8 cellular contexts compared by ENCODE assay signal in genomic region chr19:38417544-38418506, GRCh38. TPM values are rescaled to one million over a fixed set of nuclear protein-coding genes. Genes with fewer than 3 reads are reported as not detected.
A peak's percentile ranks its signal among the peaks of the same experiment; 100 is the strongest.
DNase-seq lines count a peak whose midpoint lies in the region; ATAC-seq, FAIRE-seq and TF ChIP-seq lines count a peak whose summit lies in the region.

No MANE protein-coding gene starts in this region.

- peak overlapping the region; percentile 86 to 96 for H3K4me3 Mint-ChIP-seq in CD14-positive monocyte

- H3K4me2 ChIP-seq in mammary epithelial cell (ENCODE audit: insufficient read depth, low read depth, low read length) = peak overlapping the region; percentile 84

- BruUV-seq in mammary epithelial cell (replicated peaks; lab: Mats Ljungman, UMichigan) = no TSS peak

- no peaks in the 10 kb centered on the region for H4K20me1 ChIP-seq in mammary epithelial cell (ENCODE audit: insufficient read depth, low read length)

- peak overlapping the region; percentile 93 to 99 (median 99) for H3K27ac Mint-ChIP-seq in CD14-positive monocyte

- H3K4me1 Mint-ChIP-seq in CD14-positive monocyte = peaks cover 28% of the 10 kb centered on the region

- dilution Hi-C loops in mammary epithelial cell (cut with HindIII; ENCODE audit: low sequenced_read_pairs) = loop anchor here (25.0 kb wide), 1 partner anchor 369 kb away; the partner anchor contains the start of gene LGALS7B

- H3K9me3 Mint-ChIP-seq in CD14-positive monocyte = peaks cover 0 to 2% (median 0%) of the 10 kb centered on the region in 7 donors

- DNase-seq in CD14-positive monocyte (ENCODE audit: low spot score) (peak; percentile 91), T-helper 2 cell (peak in 4 of 5 experiments; percentile 31 to 82 (median 42)), mammary epithelial cell (peak; percentile 11), lower lobe of right lung (peak; percentile 88), D721Med (ENCODE audit: insufficient read length, low spot score) (no peak), NAMALWA (ENCODE audit: low spot score) (no peak)
- peak; percentile 79 for DNase-seq in stimulated activated CD8-positive, alpha-beta memory T cell treated with anti-CD3 and anti-CD28 coated beads, Interleukin-4, amount 100 ng/mL, for 48 hours

- intact Hi-C loops in CD14-positive monocyte (cut with micrococcal nuclease) = loop anchor here in 1 of 2 donors (5.0 kb wide), 1 partner anchor 199 kb away; the partner anchor contains the start of genes EIF3K and MAP4K1
- intact Hi-C loops in mammary epithelial cell (cut with micrococcal nuclease) = no loop called here
- intact Hi-C loops in lower lobe of right lung (cut with DNase I) = no loop called here

- H3K4me1 ChIP-seq in HUES48 (ENCODE audit: control insufficient read depth, insufficient read depth, low read length) = peaks cover 7% of the 10 kb centered on the region; the same call in 1 of the 2 replicates
- H3K4me1 ChIP-seq in mammary epithelial cell (ENCODE audit: insufficient read depth, low read length) = peaks cover 10% of the 10 kb centered on the region
- peaks cover 12% of the 10 kb centered on the region for H3K4me1 ChIP-seq in lower lobe of right lung

- peaks cover 0 to 2% (median 0%) of the 10 kb centered on the region in 3 donors for H3K27me3 Mint-ChIP-seq in CD14-positive monocyte (ENCODE audit: low read depth in 3 of 3)

- H3K9me3 ChIP-seq in HUES48 (ENCODE audit: control insufficient read depth, insufficient read depth, low read length) (no peaks in the 10 kb centered on the region), mammary epithelial cell (replicated peaks; ENCODE audit: insufficient read depth, low read length) (no peaks in the 10 kb centered on the region), lower lobe of right lung (no peaks in the 10 kb centered on the region)

- H3K79me2 ChIP-seq in mammary epithelial cell (ENCODE audit: insufficient read depth, low read length) = no peaks in the 10 kb centered on the region

- TF ChIP-seq CTCF in CD14-positive monocyte (IDR thresholded peaks at IDR 0.05) = no peak
- TF ChIP-seq CTCF in mammary epithelial cell (conservative IDR thresholded peaks at IDR 0.05 in 1 of 2, IDR thresholded peaks at IDR 0.05 in 1 of 2; ENCODE audit: extremely low read depth in 1 of 2, insufficient read depth in 1 of 2, low read depth in 1 of 2, low read length in 2 of 2) = no peak
- no peak for TF ChIP-seq CTCF in lower lobe of right lung (IDR thresholded peaks at IDR 0.05)
- no peak for TF ChIP-seq CTCF in D721Med (IDR thresholded peaks at IDR 0.05; ENCODE audit: insufficient read depth, missing control alignments)

- H3K36me3 Mint-ChIP-seq in CD14-positive monocyte = peaks cover 55 to 74% of the 10 kb centered on the region in 2 donors

- in situ Hi-C loops in mammary epithelial cell (cut with MboI; ENCODE audit: low sequenced_read_pairs in 2 of 2) = loop anchor here in 1 of 2 donors (25.0 kb wide), 1 partner anchor 519 kb away; the partner anchor contains the start of genes MRPS12 and SARS2

- H3K36me3 ChIP-seq in HUES48 (ENCODE audit: control insufficient read depth, insufficient read depth, low read length) = no peaks in the 10 kb centered on the region
- no peaks in the 10 kb centered on the region for H3K36me3 ChIP-seq in mammary epithelial cell (ENCODE audit: insufficient read depth, low read length)
- H3K36me3 ChIP-seq in lower lobe of right lung = no peaks in the 10 kb centered on the region

- no peak for FAIRE-seq in D721Med (lab: Jason Lieb, UNC)

- 23% methylated on average over 5 of the region's 49 CpGs for WGBS in mammary epithelial cell (ENCODE audit: low coverage, missing lambda C conversion rate)

- H3K4me3 ChIP-seq in HUES48 (ENCODE audit: low read depth, low read length) (peak overlapping the region; percentile 64), mammary epithelial cell (replicated peaks in 1 of 3; ENCODE audit: insufficient read depth in 1 of 3, low read depth in 2 of 3, low read length in 3 of 3) (peak overlapping the region in 2 of 3 experiments; percentile 12 to 29), lower lobe of right lung (peak overlapping the region; percentile 48)

- H3K27me3 ChIP-seq in HUES48 (ENCODE audit: control insufficient read depth, insufficient read depth, low read length) = peaks cover 6% of the 10 kb centered on the region; the same call in 1 of the 2 replicates
- H3K27me3 ChIP-seq in mammary epithelial cell (ENCODE audit: insufficient read depth, low read length) = no peaks in the 10 kb centered on the region
- H3K27me3 ChIP-seq in lower lobe of right lung (ENCODE audit: low read depth) = peaks cover under 1% of the 10 kb centered on the region

- H2AFZ ChIP-seq in mammary epithelial cell (ENCODE audit: low read depth, low read length) = peak overlapping the region; percentile 64

- H3K27ac ChIP-seq in HUES48 (ENCODE audit: low read depth, low read length) (peak overlapping the region; percentile 68), mammary epithelial cell (ENCODE audit: insufficient read depth, low read depth, low read length) (no peak overlapping the region), lower lobe of right lung (peak overlapping the region; percentile 44)

- H3K9ac ChIP-seq in HUES48 (ENCODE audit: low read depth, low read length) = peak overlapping the region; percentile 22; the same call in 1 of the 2 replicates
- no peak overlapping the region for H3K9ac ChIP-seq in mammary epithelial cell (ENCODE audit: insufficient read depth, low read length)

- ATAC-seq in lower lobe of right lung = peak; percentile 90 to 93

- CTCF ChIA-PET in mammary epithelial cell (lab: Charles Lee; ENCODE audit: low non-redundant PET) = no interaction called here

RNA-seq across cellular contexts. Expression of gene RASGRP4, which starts 8.2 kb away (rescaled TPM):
- polyA plus RNA-seq in CD14-positive monocyte = 10 to 100 TPM; 30.2 to 50.3 TPM
- not detected for total RNA-seq in mammary epithelial cell
- not detected for polyA plus RNA-seq in mammary epithelial cell
- polyA minus RNA-seq in mammary epithelial cell = not detected
- total RNA-seq in lower lobe of right lung = 13.5 TPM

RNA-seq across cellular contexts. Expression of gene FAM98C, which starts 14.9 kb away (rescaled TPM):
- polyA plus RNA-seq in CD14-positive monocyte = 10 to 100 TPM in 1 of 2 donors, 1 to 10 TPM in 1; 8.5 to 12.6 TPM
- total RNA-seq in mammary epithelial cell = 10 to 100 TPM; 10.5 to 14.9 TPM
- polyA plus RNA-seq in mammary epithelial cell = 9.2 TPM
- 19.3 TPM for polyA minus RNA-seq in mammary epithelial cell
- 21.1 TPM for total RNA-seq in lower lobe of right lung

RNA-seq across cellular contexts. Expression of gene RYR1, which starts 15.7 kb away (rescaled TPM):
- polyA plus RNA-seq in CD14-positive monocyte (1 to 10 TPM in 1 of 2 donors, under 1 TPM in 1; 0.76 to 2.1 TPM), mammary epithelial cell (0.06 TPM)
- total RNA-seq in mammary epithelial cell (1 to 10 TPM in 1 of 2 donors, under 1 TPM in 1; 0.07 to 1.0 TPM), lower lobe of right lung (9.2 TPM)
- not detected for polyA minus RNA-seq in mammary epithelial cell

RNA-seq across cellular contexts. Expression of gene SPRED3, which starts 29.3 kb away (rescaled TPM):
- polyA plus RNA-seq in CD14-positive monocyte (not detected), mammary epithelial cell (0.43 TPM)
- total RNA-seq in mammary epithelial cell (1 to 10 TPM in 1 of 2 donors, under 1 TPM in 1; 0.83 to 6.1 TPM), lower lobe of right lung (0.62 TPM)
- 0.36 TPM for polyA minus RNA-seq in mammary epithelial cell

RNA-seq across cellular contexts. Expression of gene GGN, which starts 30.0 kb away (rescaled TPM):
- under 1 TPM in 1 of 2 donors, not detected in 1; 0.12 TPM for polyA plus RNA-seq in CD14-positive monocyte
- total RNA-seq in mammary epithelial cell = under 1 TPM; 0.17 to 0.68 TPM
- polyA plus RNA-seq in mammary epithelial cell = not detected
- polyA minus RNA-seq in mammary epithelial cell = not detected
- 0.59 TPM for total RNA-seq in lower lobe of right lung

Comparison
In these comparisons a context has a peak if more than half of its experiments do, and no peak if none do; other contexts are left out.
1. DNase-seq: peak in CD14-positive monocyte (single experiment), T-helper 2 cell (4 of 5), mammary epithelial cell (single experiment), lower lobe of right lung (single experiment) and stimulated activated CD8-positive, alpha-beta memory T cell treated with anti-CD3 and anti-CD28 coated beads, Interleukin-4, amount 100 ng/mL, for 48 hours (single experiment); none in D721Med (single experiment) and NAMALWA (single experiment).
2. RNA of gene RASGRP4, which starts 8.2 kb away (total RNA-seq): 13.5 TPM in lower lobe of right lung (single experiment); not detected in mammary epithelial cell; every median in the first group is over 10 times any median in the second.
3. Peak in every context shown above with its lines, with median percentiles within 50 percentile points of each other: H3K4me3 ChIP-seq.